In genomic region chr1:11012260-11013159, GRCh38 we compare ENCODE assay signal across 9 cellular contexts. TPM values are rescaled to one million over a fixed set of nuclear protein-coding genes. Genes with fewer than 3 reads are reported as not detected.
DNase-seq lines count a peak whose midpoint lies in the region; ATAC-seq, FAIRE-seq and TF ChIP-seq lines count a peak whose summit lies in the region.
"Had no signal": no experiment of that assay in that cellular context is flagged by ENCODE, and none has a peak within 500 bp of the region (broad histone marks: within the 10 kb centered on the region; RNA-seq: fewer than 3 reads in every experiment).

Gene TARDBP, plus strand, starts transcription at chr1:11012654. Its CDS starts 1,074 bp downstream, at chr1:11013728.

- DNase-seq in AG20443 (ENCODE audit: low spot score) (peak; percentile 99), NCI-H446 (lab: John Stamatoyannopoulos, UW) (peak; percentile 96 to 97), cerebellar cortex (ENCODE audit: low spot score) (peak; percentile 89), kidney (peak; percentile 96)
- peak; percentile 94 for DNase-seq in activated CD4-positive, CD25-positive, alpha-beta regulatory T cell treated with anti-CD3 and anti-CD28 coated beads, Interleukin-2, amount 50 U/mL, for 72 hours
- DNase-seq in stimulated activated CD4-positive, alpha-beta T cell treated with anti-CD3 and anti-CD28 coated beads, Interleukin-15, amount 100 ng/mL, for 1 hour (ENCODE audit: low read depth in 1 of 2, low spot score in 1 of 2), result peak; percentile 84 to 87

- H3K4me1 ChIP-seq in kidney (ENCODE audit: control insufficient read depth in 1 of 2, insufficient read depth in 1 of 2, low read depth in 1 of 2, low read length in 2 of 2), result peaks cover 12 to 19% of the 10 kb centered on the region in 2 donors

- intact Hi-C loops in kidney (cut with DNase I), result no loop called here

- H3K36me3 ChIP-seq in kidney (ENCODE audit: control insufficient read depth in 1 of 2, insufficient read depth in 2 of 2, low read length in 2 of 2), result peaks cover 17 to 28% of the 10 kb centered on the region in 2 donors

- H3K4me3 ChIP-seq in kidney (ENCODE audit: low read length in 2 of 2), result peak within 1 kb of the TSS; percentile 88 to 90

- no peak for TF ChIP-seq CTCF in kidney (IDR thresholded peaks at IDR 0.05; ENCODE audit: borderline replicate concordance, extremely low read depth, insufficient read depth)

- peak within 1 kb of the TSS; percentile 75 to 93 for H3K9ac ChIP-seq in kidney (ENCODE audit: low read length in 2 of 2)

- peak within 1 kb of the TSS; percentile 99 for H3K27ac ChIP-seq in kidney (ENCODE audit: low read depth in 2 of 2, low read length in 2 of 2)

- H3K9me3 ChIP-seq in kidney (ENCODE audit: control insufficient read depth in 1 of 2, low read length in 2 of 2), result no peaks in the 10 kb centered on the region

- no peak for FAIRE-seq in kidney (lab: Jason Lieb, UNC)
- FAIRE-seq: colon had no signal

- peak; percentile 85 for ATAC-seq in GM19043 (IDR thresholded peaks at IDR 0.05; ENCODE audit: low read depth, unreplicated experiment)
- ATAC-seq in HG03354 (IDR thresholded peaks at IDR 0.05; ENCODE audit: poor library complexity, severe bottlenecking, unreplicated experiment), result peak; percentile 88

RNA-seq across cellular contexts. Expression of gene TARDBP, which starts in this region (rescaled TPM):
- 140 TPM for total RNA-seq in kidney
- polyA plus RNA-seq in kidney (ENCODE audit: insufficient read depth, low read depth, low replicate concordance), result 103 TPM

Comparison
In these comparisons a context has a peak if more than half of its experiments do, and no peak if none do; other contexts are left out.
1. Peak in every context shown above with its lines: DNase-seq, ATAC-seq, H3K4me3 ChIP-seq and H3K27ac ChIP-seq.